37 cellular contexts compared by ENCODE assay signal in the genomic region with DNA sequence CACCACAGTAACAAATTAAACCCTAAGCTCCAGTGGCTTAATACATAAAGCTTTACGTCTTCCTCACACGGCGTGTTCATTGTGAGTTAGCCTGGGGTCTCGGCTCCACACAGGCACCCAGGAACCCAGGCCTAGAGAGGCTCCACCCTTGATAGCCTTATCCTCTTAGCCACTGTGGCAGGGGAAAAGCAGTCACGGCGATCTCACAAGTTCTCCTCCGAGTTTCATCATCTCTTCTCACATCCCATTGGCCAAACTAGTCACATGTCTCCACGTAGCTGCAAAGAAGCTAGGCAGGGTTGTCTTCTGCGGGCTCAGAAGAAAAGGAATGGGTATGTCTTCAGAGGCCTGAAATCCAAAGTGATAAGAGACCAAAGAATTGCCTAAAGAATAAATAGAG.
"Had no signal": no experiment of that assay in that cellular context is flagged by ENCODE, and none has a peak within 500 bp of the region (broad histone marks: within the 10 kb centered on the region; RNA-seq: fewer than 3 reads in every experiment).

No MANE protein-coding gene starts in this region.

- DNase-seq: activated CD4-positive, alpha-beta T cell treated with anti-CD3 and anti-CD28 coated beads, Interleukin-2, amount 10 ng/mL, durations not matched to agents 7 days and 5 days; activated CD4-positive, CD25-positive, alpha-beta regulatory T cell treated with anti-CD3 and anti-CD28 coated beads, Interleukin-2, amount 50 U/mL, for 72 hours; activated CD8-positive, alpha-beta T cell treated with anti-CD3 and anti-CD28 coated beads for 36 hours; activated effector memory CD4-positive, alpha-beta T cell treated with anti-CD3 and anti-CD28 coated beads, Interleukin-2, amount 50 U/mL, for 16 hours; activated naive CD4-positive, alpha-beta T cell treated with anti-CD3 and anti-CD28 coated beads for 36 hours; activated naive CD8-positive, alpha-beta T cell treated with anti-CD3 and anti-CD28 coated beads for 36 hours; activated T-cell treated with anti-CD3 and anti-CD28 coated beads, Interleukin-2, amount 50 U/mL, for 1 hour; adrenal gland; aorta; cortex of kidney; foreskin fibroblast; heart left ventricle; hypothalamus; kidney glomerular epithelial cell; left ventricle myocardium superior; naive B cell; nephron progenitor cell; ovary; sigmoid colon; small intestine; stimulated activated CD4-positive, alpha-beta T cell treated with anti-CD3 and anti-CD28 coated beads, Interleukin-4, amount 100 ng/mL, for 4 hours; stimulated activated CD8-positive, alpha-beta memory T cell treated with anti-CD3 and anti-CD28 coated beads, Interleukin-4, amount 100 ng/mL, for 48 hours; stimulated activated naive CD8-positive, alpha-beta T cell treated with anti-CD3 and anti-CD28 coated beads, Interleukin-15, amount 100 ng/mL, for 72 hours; SW 1271; T-helper 9 cell; thyroid gland; WERI-Rb-1 had no signal

- H3K36me3 ChIP-seq: adrenal gland, cardiac muscle cell, heart left ventricle, neutrophil, ovary, sigmoid colon, thyroid gland, WERI-Rb-1 had no signal

- H3K27ac Mint-ChIP-seq: activated CD4-positive, alpha-beta T cell treated with anti-CD3 and anti-CD28 coated beads, Interleukin-2, amount 10 ng/mL, durations not matched to agents 7 days and 5 days; activated CD8-positive, alpha-beta T cell treated with anti-CD3 and anti-CD28 coated beads for 36 hours; activated naive CD4-positive, alpha-beta T cell treated with anti-CD3 and anti-CD28 coated beads for 36 hours; activated naive CD8-positive, alpha-beta T cell treated with anti-CD3 and anti-CD28 coated beads for 36 hours; activated T-helper 1 cell treated with anti-CD3 and anti-CD28 coated beads, Interleukin-12 subunit alpha, Interleukin-12 subunit beta, Interleukin-2, Interleukin-4 antibody, amounts not matched to agents 30 ng/mL and 10 ng/mL and 1 ng/mL, durations not matched to agents 14 hours and 24 hours and 36 hours; brain; mesothelial cell of epicardium; naive B cell; nephron progenitor cell; progenitor cell of endocrine pancreas; stimulated activated memory B cell treated with anti-CD40 and anti-IgM and Interleukin-4, amounts not matched to agents 10 μg/mL and 1 μg/mL and 100 μg/mL, for 72 hours; stimulated activated naive CD8-positive, alpha-beta T cell treated with anti-CD3 and anti-CD28 coated beads, Interleukin-15, amount 100 ng/mL, for 72 hours; T-helper 1 cell treated with Interleukin-12 subunit alpha and Interleukin-12 subunit beta and Interleukin-4 antibody, amounts not matched to agents 30 μg/mL and 1 μg/mL, for 36 hours had no signal

- H3K27me3 Mint-ChIP-seq: activated CD4-positive, alpha-beta T cell treated with anti-CD3 and anti-CD28 coated beads, Interleukin-2, amount 10 ng/mL, durations not matched to agents 7 days and 5 days had no signal

- H3K9me3 ChIP-seq: adrenal gland, neutrophil, ovary, sigmoid colon, thyroid gland had no signal

- H3K4me1 Mint-ChIP-seq: activated CD4-positive, alpha-beta T cell treated with anti-CD3 and anti-CD28 coated beads, Interleukin-2, amount 10 ng/mL, durations not matched to agents 7 days and 5 days; activated naive CD8-positive, alpha-beta T cell treated with anti-CD3 and anti-CD28 coated beads for 36 hours; mesothelial cell of epicardium; naive B cell; nephron progenitor cell; stimulated activated memory B cell treated with anti-CD40 and anti-IgM and Interleukin-4, amounts not matched to agents 10 μg/mL and 1 μg/mL and 100 μg/mL, for 72 hours; stimulated activated naive CD8-positive, alpha-beta T cell treated with anti-CD3 and anti-CD28 coated beads, Interleukin-15, amount 100 ng/mL, for 72 hours had no signal

- H3K27ac ChIP-seq: adrenal gland, cardiac muscle cell, heart left ventricle, neutrophil, ovary, sigmoid colon, thyroid gland, WERI-Rb-1 had no signal

- FAIRE-seq: endothelial cell of umbilical vein, small intestine, TTC549 had no signal

- H3K27me3 ChIP-seq: cardiac muscle cell, neutrophil, ovary, thyroid gland had no signal

- H3K4me3 Mint-ChIP-seq: activated CD4-positive, alpha-beta T cell treated with anti-CD3 and anti-CD28 coated beads, Interleukin-2, amount 10 ng/mL, durations not matched to agents 7 days and 5 days; activated CD8-positive, alpha-beta T cell treated with anti-CD3 and anti-CD28 coated beads for 36 hours; activated naive CD4-positive, alpha-beta T cell treated with anti-CD3 and anti-CD28 coated beads for 36 hours; activated naive CD8-positive, alpha-beta T cell treated with anti-CD3 and anti-CD28 coated beads for 36 hours; activated T-helper 1 cell treated with anti-CD3 and anti-CD28 coated beads, Interleukin-12 subunit alpha, Interleukin-12 subunit beta, Interleukin-2, Interleukin-4 antibody, amounts not matched to agents 30 ng/mL and 10 ng/mL and 1 ng/mL, durations not matched to agents 14 hours and 24 hours and 36 hours; brain; mesothelial cell of epicardium; naive B cell; nephron progenitor cell; stimulated activated memory B cell treated with anti-CD40 and anti-IgM and Interleukin-4, amounts not matched to agents 10 μg/mL and 1 μg/mL and 100 μg/mL, for 72 hours; stimulated activated naive CD8-positive, alpha-beta T cell treated with anti-CD3 and anti-CD28 coated beads, Interleukin-15, amount 100 ng/mL, for 72 hours; T-helper 1 cell treated with Interleukin-12 subunit alpha and Interleukin-12 subunit beta and Interleukin-4 antibody, amounts not matched to agents 30 μg/mL and 1 μg/mL, for 36 hours had no signal

- H3K9me3 Mint-ChIP-seq: activated CD4-positive, alpha-beta T cell treated with anti-CD3 and anti-CD28 coated beads, Interleukin-2, amount 10 ng/mL, durations not matched to agents 7 days and 5 days; activated T-helper 1 cell treated with anti-CD3 and anti-CD28 coated beads, Interleukin-12 subunit alpha, Interleukin-12 subunit beta, Interleukin-2, Interleukin-4 antibody, amounts not matched to agents 30 ng/mL and 10 ng/mL and 1 ng/mL, durations not matched to agents 14 hours and 24 hours and 36 hours; T-helper 1 cell treated with Interleukin-12 subunit alpha and Interleukin-12 subunit beta and Interleukin-4 antibody, amounts not matched to agents 30 μg/mL and 1 μg/mL, for 36 hours had no signal

- H3K4me3 ChIP-seq: adrenal gland, cardiac muscle cell, heart left ventricle, ovary, sigmoid colon, thyroid gland had no signal

- H3K36me3 Mint-ChIP-seq: brain; mesothelial cell of epicardium; stimulated activated memory B cell treated with anti-CD40 and anti-IgM and Interleukin-4, amounts not matched to agents 10 μg/mL and 1 μg/mL and 100 μg/mL, for 72 hours had no signal

- H3K4me1 ChIP-seq: adrenal gland, sigmoid colon, thyroid gland had no signal
